Comparison of ENCODE assay signal across 9 cellular contexts in genomic region chr2:42492691-42493467, GRCh38. TPM values are rescaled to one million over a fixed set of nuclear protein-coding genes. Genes with fewer than 3 reads are reported as not detected.
DNase-seq lines count a peak whose midpoint lies in the region; ATAC-seq, FAIRE-seq and TF ChIP-seq lines count a peak whose summit lies in the region.
"Had no signal": no experiment of that assay in that cellular context is flagged by ENCODE, and none has a peak within 500 bp of the region (broad histone marks: within the 10 kb centered on the region; RNA-seq: fewer than 3 reads in every experiment).

No MANE protein-coding gene starts in this region.

- H3K9me3 ChIP-seq in Peyer's patch (peaks cover 0 to 7% (median 0%) of the 10 kb centered on the region in 4 donors), GM12878 (replicated peaks; ENCODE audit: control insufficient read depth, insufficient read depth, low read length) (no peaks in the 10 kb centered on the region; the same call in 2 of the 3 replicates), upper lobe of right lung (no peaks in the 10 kb centered on the region)
- H3K9me3 ChIP-seq in naive thymus-derived CD4-positive, alpha-beta T cell (ENCODE audit: control insufficient read depth in 2 of 3, low read length in 3 of 3) = no peaks in the 10 kb centered on the region

- no peak for TF ChIP-seq EP300 in GM12878 (IDR thresholded peaks at IDR 0.05; ENCODE audit: borderline replicate concordance in 1 of 2, control insufficient read depth in 1 of 2, low read depth in 2 of 2, low read length in 2 of 2)

- no peak overlapping the region for H2AFZ ChIP-seq in GM12878 (ENCODE audit: control insufficient read depth, low read depth, low read length)

- CTCF ChIA-PET in GM12878 (lab: Yijun Ruan, JAX) = no interaction called here
- CTCF ChIA-PET in naive thymus-derived CD4-positive, alpha-beta T cell (lab: Charles Lee) = interaction anchor here (0.5 to 2.2 kb wide), 2 partner anchors 171 to 991 kb away, joined by 3 to 16 read pairs; no protein-coding TSS in a partner anchor

- no TSS peak for BruUV-seq in GM12878 (replicated peaks; lab: Mats Ljungman, UMichigan)

- H3K4me1 ChIP-seq in Peyer's patch (peaks cover 0 to 14% (median 5%) of the 10 kb centered on the region in 4 donors), GM12878 (ENCODE audit: control insufficient read depth, insufficient read depth, low read length) (no peaks in the 10 kb centered on the region), upper lobe of right lung (peaks cover 7% of the 10 kb centered on the region)
- H3K4me1 ChIP-seq in naive thymus-derived CD4-positive, alpha-beta T cell (ENCODE audit: control insufficient read depth in 2 of 2, insufficient read depth in 2 of 2, low read length in 2 of 2) = peaks cover 0 to 10% of the 10 kb centered on the region in 2 donors

- no peak for TF ChIP-seq RAD21 in GM12878 (IDR thresholded peaks at IDR 0.05; ENCODE audit: insufficient read depth, low read depth, low read length)

- TF ChIP-seq POLR2A in Peyer's patch (IDR thresholded peaks at IDR 0.05) = no peak
- no peak for TF ChIP-seq POLR2A in GM12878 (IDR thresholded peaks at IDR 0.05; ENCODE audit: low read depth, low read length)

- H3K4me3 Mint-ChIP-seq in naive thymus-derived CD4-positive, alpha-beta T cell = peak overlapping the region; percentile 67 to 88 (median 82)

- TF ChIP-seq CTCF in GM10266 (IDR thresholded peaks at IDR 0.05; ENCODE audit: control insufficient read depth, insufficient read depth, low read depth, missing control alignments) (no peak), Peyer's patch (IDR thresholded peaks at IDR 0.05) (no peak), GM12878 (IDR thresholded peaks at IDR 0.05 in 2 of 3, conservative IDR thresholded peaks at IDR 0.05 in 1 of 3; ENCODE audit: control insufficient read depth in 2 of 3, extremely low read depth in 1 of 3, insufficient read depth in 1 of 3, low read depth in 3 of 3, low read length in 3 of 3) (no peak), upper lobe of right lung (IDR thresholded peaks at IDR 0.05) (no peak)

- H3K4me3 ChIP-seq in Peyer's patch (peak overlapping the region; percentile 45 to 74 (median 64)), GM12878 (no peak overlapping the region; the same call in 1 of the 2 replicates), upper lobe of right lung (peak overlapping the region; percentile 50)
- H3K4me3 ChIP-seq in naive thymus-derived CD4-positive, alpha-beta T cell (ENCODE audit: low read length) = peak overlapping the region; percentile 50

- in situ Hi-C loops in GM12878 (cut with MboI) = no loop called here

- H3K9me3 Mint-ChIP-seq in naive thymus-derived CD4-positive, alpha-beta T cell = no peaks in the 10 kb centered on the region

- H3K27me3 ChIP-seq in Peyer's patch (peaks cover 0 to 11% of the 10 kb centered on the region in 2 donors), GM12878 (replicated peaks in 1 of 2; ENCODE audit: control insufficient read depth in 2 of 2, insufficient read depth in 2 of 2, low read length in 1 of 2) (peaks cover 3 to 13% of the 10 kb centered on the region in 2 experiments), upper lobe of right lung (peaks cover 28% of the 10 kb centered on the region)
- no peaks in the 10 kb centered on the region for H3K27me3 ChIP-seq in naive thymus-derived CD4-positive, alpha-beta T cell (ENCODE audit: control insufficient read depth in 2 of 2, insufficient read depth in 2 of 2, low read length in 2 of 2)

- ATAC-seq in GM12878 (no peak), upper lobe of right lung (peak; percentile 23), HG03469 (IDR thresholded peaks at IDR 0.05; ENCODE audit: unreplicated experiment) (no peak)
- peak; percentile 30 for ATAC-seq in naive thymus-derived CD4-positive, alpha-beta T cell

- DNase-seq in GM10266 (ENCODE audit: extremely low spot score) (peak; percentile 45), Peyer's patch (peak in 1 of 3 donors; percentile 57), GM12878 (ENCODE audit: low read depth, low spot score) (no peak), upper lobe of right lung (peak; percentile 70), GM19240 (ENCODE audit: insufficient read length, low spot score) (no peak), SHP77 treated with DMSO at 0.1 percent for 48 hours (lab: John Stamatoyannopoulos, UW) (no peak)
- DNase-seq in naive thymus-derived CD4-positive, alpha-beta T cell = peak; percentile 28 to 71 (median 53)

- POLR2A ChIA-PET in GM12878 (lab: Charles Lee) = no interaction called here
- POLR2A ChIA-PET in naive thymus-derived CD4-positive, alpha-beta T cell (lab: Charles Lee) = no interaction called here

- peaks cover 0 to 18% (median 10%) of the 10 kb centered on the region in 7 donors for H3K4me1 Mint-ChIP-seq in naive thymus-derived CD4-positive, alpha-beta T cell

- H3K79me2 ChIP-seq in GM12878 (ENCODE audit: control insufficient read depth, insufficient read depth, low read length) = no peaks in the 10 kb centered on the region

- no peaks in the 10 kb centered on the region for H4K20me1 ChIP-seq in GM12878 (ENCODE audit: control insufficient read depth, insufficient read depth)

- intact Hi-C loops in GM12878 (cut with micrococcal nuclease; ENCODE audit: unreplicated experiment) (loop anchor here (10.0 kb wide), 2 partner anchors 262 to 302 kb away; partner anchors contain the start of gene HAAO), upper lobe of right lung (cut with DNase I) (no loop called here)
- intact Hi-C loops in naive thymus-derived CD4-positive, alpha-beta T cell (cut with micrococcal nuclease) = loop anchor here (1.0 to 10.0 kb wide), 5 partner anchors 319 to 653 kb away; no protein-coding TSS in a partner anchor

- FAIRE-seq in GM12878 (lab: Jason Lieb, UNC) = no peak

- no peaks in the 10 kb centered on the region for H3K36me3 Mint-ChIP-seq in naive thymus-derived CD4-positive, alpha-beta T cell

- H3K27ac Mint-ChIP-seq in naive thymus-derived CD4-positive, alpha-beta T cell = peak overlapping the region in 4 of 9 donors; percentile 48 to 66 (median 59)

- no peak overlapping the region for H3K9ac ChIP-seq in GM12878 (ENCODE audit: control insufficient read depth, insufficient read depth, low read length)

- peaks cover 0 to 49% (median 5%) of the 10 kb centered on the region in 5 donors for H3K27me3 Mint-ChIP-seq in naive thymus-derived CD4-positive, alpha-beta T cell

- SMC1A ChIA-PET in GM12878 (lab: Charles Lee; ENCODE audit: uncharacterized antibody, unreplicated experiment) = interaction anchor here (6.8 kb wide), 1 partner anchor 171 kb away, joined by 62 read pairs; no protein-coding TSS in a partner anchor

- RAD21 ChIA-PET in GM12878 (lab: Charles Lee; ENCODE audit: unreplicated experiment) = no interaction called here

- no peaks in the 10 kb centered on the region for H3K36me3 ChIP-seq in Peyer's patch
- H3K36me3 ChIP-seq in GM12878 (ENCODE audit: control insufficient read depth in 2 of 2, insufficient read depth in 2 of 2, low read length in 1 of 2) = no peaks in the 10 kb centered on the region
- no peaks in the 10 kb centered on the region for H3K36me3 ChIP-seq in naive thymus-derived CD4-positive, alpha-beta T cell (ENCODE audit: control insufficient read depth in 2 of 3, insufficient read depth in 3 of 3, low read length in 3 of 3)
- H3K36me3 ChIP-seq in upper lobe of right lung = no peaks in the 10 kb centered on the region

- 68% methylated on average over 91 of the region's 111 CpGs for WGBS in GM12878 (ENCODE audit: insufficient coverage, insufficient replicate concordance, low lambda C conversion rate, missing lambda C conversion rate)

- peak overlapping the region; percentile 95 for H3K4me2 ChIP-seq in GM12878 (ENCODE audit: control insufficient read depth, insufficient read depth)

- no peak overlapping the region for H3K27ac ChIP-seq in Peyer's patch
- H3K27ac ChIP-seq in GM12878 (ENCODE audit: control insufficient read depth, insufficient read depth) = no peak overlapping the region
- H3K27ac ChIP-seq in naive thymus-derived CD4-positive, alpha-beta T cell (ENCODE audit: low read depth, low read length) = no peak overlapping the region
- no peak overlapping the region for H3K27ac ChIP-seq in upper lobe of right lung

TF ChIP-seq in GM12878, 131 proteins besides CTCF, POLR2A, EP300 and RAD21:
- TF ChIP-seq POLR2AphosphoS2 (IDR thresholded peaks at IDR 0.05; ENCODE audit: low read depth, low read length) (no peak), SUZ12 (IDR thresholded peaks at IDR 0.05; ENCODE audit: unreplicated experiment) (peak; percentile 32)

RNA-seq across cellular contexts. Expression of gene KCNG3, which starts 0.9 kb away (rescaled TPM):
- total RNA-seq in Peyer's patch = 1 to 10 TPM in 1 of 4 donors, under 1 TPM in 3; 0.27 to 1.1 (median 0.74) TPM
- not detected in 2 replicates for total RNA-seq in GM12878 (2013; cell fraction: nucleolus; rRNA removed)
- 0.06 and 0.11 TPM in 2 replicates for total RNA-seq in GM12878 (2014; rRNA removed)
- 0.04 and 0.05 TPM in 2 replicates for total RNA-seq in GM12878 (2014; rRNA removed; fragmentation: Illumina TruSeq; extraction: Trizol)
- not detected in 2 replicates for total RNA-seq in GM12878 (2021)
- not detected for polyA plus RNA-seq in GM12878 (2011; ENCODE audit: low read depth)
- not detected in 2 replicates for polyA plus RNA-seq in GM12878 (2011; rRNA removed)
- polyA plus RNA-seq in GM12878 (2011; cell fraction: cytosol; rRNA removed) = not detected in 2 replicates
- polyA plus RNA-seq in GM12878 (2011; cell fraction: nucleus; rRNA removed) = not detected in 2 replicates
- 0.08 TPM in 1 of 2 replicates, not detected in the other for polyA plus RNA-seq in GM12878 (2012)
- 0.01 and 0.10 TPM in 2 replicates for polyA plus RNA-seq in GM12878 (2014; fragmentation: Illumina TruSeq; extraction: Trizol)
- under 1 TPM; 0.03 to 0.05 TPM for polyA plus RNA-seq in GM12878 (2014; fragmentation: Nextera tagmentation; extraction: Ambion mirVana)
- polyA plus RNA-seq in GM12878 (2014; rRNA removed) = 0.01 TPM in 1 of 2 replicates, not detected in the other
- not detected for polyA plus RNA-seq in GM12878 (2016; fragmentation: Nextera tagmentation; extraction: Ambion mirVana)
- polyA minus RNA-seq in GM12878 (2011; rRNA and poly(A)+ RNA removed) = not detected in 2 replicates
- not detected in 2 replicates for polyA minus RNA-seq in GM12878 (2011; cell fraction: cytosol; rRNA and poly(A)+ RNA removed)
- polyA minus RNA-seq in GM12878 (2011; cell fraction: nucleus; rRNA and poly(A)+ RNA removed) = not detected in 2 replicates
- total RNA-seq in naive thymus-derived CD4-positive, alpha-beta T cell = under 1 TPM in 4 of 5 experiments, not detected in 1; 0.08 to 0.48 (median 0.14) TPM
- polyA plus RNA-seq in naive thymus-derived CD4-positive, alpha-beta T cell = under 1 TPM in 1 of 2 donors, not detected in 1; 0.08 TPM
- 1.3 TPM for total RNA-seq in upper lobe of right lung
- total RNA-seq: fibroblast of lung had no signal

Comparison
In these comparisons a context has a peak if more than half of its experiments do, and no peak if none do; other contexts are left out.
1. DNase-seq: peak in GM10266 (single experiment), naive thymus-derived CD4-positive, alpha-beta T cell (9 of 9) and upper lobe of right lung (single experiment); none in GM12878 (single experiment), GM19240 (single experiment) and SHP77 treated with DMSO at 0.1 percent for 48 hours (single experiment).
2. ATAC-seq: peak in naive thymus-derived CD4-positive, alpha-beta T cell (single experiment) and upper lobe of right lung (single experiment); none in GM12878 (single experiment) and HG03469 (single experiment).